Comparison of ENCODE assay signal across 16 cellular contexts in genomic region chr13:47415048-47415447, GRCh38.
DNase-seq lines count a peak whose midpoint lies in the region; ATAC-seq and TF ChIP-seq lines count a peak whose summit lies in the region.
"Had no signal": no experiment of that assay in that cellular context is flagged by ENCODE, and none has a peak within 500 bp of the region (broad histone marks: within the 10 kb centered on the region; RNA-seq: fewer than 3 reads in every experiment).

No MANE protein-coding gene starts in this region.

- no TSS peak for BruUV-seq in mammary epithelial cell (replicated peaks; lab: Mats Ljungman, UMichigan)

- H3K4me3 ChIP-seq in AG09309 (ENCODE audit: control insufficient read depth, low read depth, low read length) = no peak overlapping the region
- H3K4me3 ChIP-seq in mammary epithelial cell (replicated peaks in 1 of 3; ENCODE audit: insufficient read depth in 1 of 3, low read depth in 2 of 3, low read length in 3 of 3) = no peak overlapping the region
- H3K4me3 ChIP-seq in stomach = no peak overlapping the region

- no peak for TF ChIP-seq EP300 in stomach (IDR thresholded peaks at IDR 0.05)

- H3K27ac ChIP-seq in mammary epithelial cell (ENCODE audit: insufficient read depth, low read depth, low read length) (no peak overlapping the region), stomach (no peak overlapping the region)
- H3K27ac ChIP-seq: HL-60 had no signal

- 5% methylated on average over 4 of the region's 4 CpGs for WGBS in mammary epithelial cell (ENCODE audit: low coverage, missing lambda C conversion rate)
- WGBS in stomach, 5 donors = 76 to 85% (median 82%) methylated on average over 4 of the region's 4 CpGs

- no peak for TF ChIP-seq POLR2A in stomach (IDR thresholded peaks at IDR 0.05)

- H3K79me2 ChIP-seq in mammary epithelial cell (ENCODE audit: insufficient read depth, low read length) = no peaks in the 10 kb centered on the region

- H3K27me3 ChIP-seq in mammary epithelial cell (ENCODE audit: insufficient read depth, low read length) = no peaks in the 10 kb centered on the region
- no peaks in the 10 kb centered on the region for H3K27me3 ChIP-seq in stomach

- CTCF ChIA-PET in mammary epithelial cell (lab: Charles Lee; ENCODE audit: low non-redundant PET) = no interaction called here

- no peak for ATAC-seq in GM18511 (IDR thresholded peaks at IDR 0.05; ENCODE audit: unreplicated experiment)

- H3K4me1 ChIP-seq in mammary epithelial cell (ENCODE audit: insufficient read depth, low read length) = no peaks in the 10 kb centered on the region
- no peaks in the 10 kb centered on the region for H3K4me1 ChIP-seq in stomach

- TF ChIP-seq CTCF in AG09309 (IDR thresholded peaks at IDR 0.05; ENCODE audit: control insufficient read depth, insufficient read depth, low read depth, low read length, missing control alignments) (no peak), mammary epithelial cell (conservative IDR thresholded peaks at IDR 0.05 in 1 of 2, IDR thresholded peaks at IDR 0.05 in 1 of 2; ENCODE audit: extremely low read depth in 1 of 2, insufficient read depth in 1 of 2, low read depth in 1 of 2, low read length in 2 of 2) (no peak), stomach (IDR thresholded peaks at IDR 0.05) (no peak)

- intact Hi-C loops in mammary epithelial cell (cut with micrococcal nuclease) = no loop called here
- intact Hi-C loops in stomach (cut with DNase I; ENCODE audit: low total_unique reads) = no loop called here

- H3K36me3 ChIP-seq in mammary epithelial cell (ENCODE audit: insufficient read depth, low read length) (no peaks in the 10 kb centered on the region), stomach (no peaks in the 10 kb centered on the region)

- no peak overlapping the region for H3K9ac ChIP-seq in mammary epithelial cell (ENCODE audit: insufficient read depth, low read length)

- H3K4me2 ChIP-seq in mammary epithelial cell (ENCODE audit: insufficient read depth, low read depth, low read length) = no peak overlapping the region

- H2AFZ ChIP-seq in mammary epithelial cell (ENCODE audit: low read depth, low read length) = no peak overlapping the region

- in situ Hi-C loops in mammary epithelial cell (cut with MboI; ENCODE audit: low sequenced_read_pairs in 2 of 2) = no loop called here

- no peaks in the 10 kb centered on the region for H4K20me1 ChIP-seq in mammary epithelial cell (ENCODE audit: insufficient read depth, low read length)

- dilution Hi-C loops in mammary epithelial cell (cut with HindIII; ENCODE audit: low sequenced_read_pairs) = no loop called here

- peak; percentile 46 for DNase-seq in AG09309 (ENCODE audit: low read depth)
- DNase-seq in Kasumi-1 (lab: John Stamatoyannopoulos, UW) = peak; percentile 20 to 25
- peak; percentile 39 for DNase-seq in mammary epithelial cell
- peak; percentile 72 for DNase-seq in foreskin melanocyte
- no peak for DNase-seq in NOMO-1 treated with dmso at 0.1 percent for 144 hours (lab: John Stamatoyannopoulos, UW; ENCODE audit: unreplicated experiment)
- no peak for DNase-seq in stomach
- no peak for DNase-seq in activated CD4-positive, alpha-beta T cell treated with anti-CD3 and anti-CD28 coated beads for 48 hours
- DNase-seq: AML-193, KG1, MM.1S, NCI-H1930, NCI-H2171, NCI-H446 treated with DMSO at 0.1 percent for 48 hours, NCI-H82 had no signal

- H3K9me3 ChIP-seq in mammary epithelial cell (replicated peaks; ENCODE audit: insufficient read depth, low read length) = no peaks in the 10 kb centered on the region
- H3K9me3 ChIP-seq in stomach = no peaks in the 10 kb centered on the region

Comparison
In these comparisons a context has a peak if more than half of its experiments do, and no peak if none do; other contexts are left out.
1. DNase-seq: peak in AG09309 (single experiment), Kasumi-1 (2 of 2), mammary epithelial cell (single experiment) and foreskin melanocyte (single experiment); none in NOMO-1 treated with dmso at 0.1 percent for 144 hours (single experiment), stomach (single experiment) and activated CD4-positive, alpha-beta T cell treated with anti-CD3 and anti-CD28 coated beads for 48 hours (single experiment).